8 cellular contexts compared by ENCODE assay signal in the genomic region with DNA sequence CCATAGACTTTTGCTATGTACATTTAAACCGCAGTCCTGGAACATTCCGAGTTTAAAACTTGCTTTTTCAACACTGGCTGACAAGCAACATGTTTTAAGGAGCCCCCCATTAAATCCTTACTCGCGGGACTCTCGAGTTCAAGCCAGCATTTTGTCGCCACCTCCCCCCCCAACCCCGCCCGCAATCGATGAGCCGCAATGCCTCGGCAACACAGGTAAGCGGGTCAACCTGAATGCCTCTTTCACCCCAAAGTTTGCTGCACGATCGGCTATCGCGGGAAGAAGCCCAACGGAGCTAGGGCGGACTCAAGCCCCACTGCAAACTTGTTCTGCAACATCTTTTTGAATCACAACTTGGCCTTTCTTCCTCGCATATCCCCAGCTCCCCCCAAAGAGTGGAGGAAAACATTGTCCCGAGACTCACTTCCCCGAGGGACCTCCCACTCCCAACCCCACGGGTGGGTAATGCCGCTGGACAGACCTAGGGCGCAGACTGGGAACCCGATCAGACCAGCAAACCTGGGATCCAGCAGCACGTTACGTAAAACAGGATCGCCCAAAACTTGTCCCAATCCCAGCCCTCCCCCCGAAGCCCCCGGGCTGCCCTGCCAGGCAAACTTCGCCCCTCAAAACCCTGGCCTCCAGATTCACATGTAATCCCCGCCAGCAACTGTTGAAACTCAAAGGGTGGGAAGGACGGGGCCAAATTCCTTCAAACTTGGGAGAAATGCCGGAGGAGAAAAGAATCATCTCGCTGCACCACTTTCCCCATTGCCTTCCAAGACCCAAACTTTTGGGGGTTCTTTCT. TPM values are rescaled to one million over a fixed set of nuclear protein-coding genes. Genes with fewer than 3 reads are reported as not detected.
DNase-seq lines count a peak whose midpoint lies in the region; ATAC-seq and TF ChIP-seq lines count a peak whose summit lies in the region.

No MANE protein-coding gene starts in this region.

- peak overlapping the region; percentile 99 for H3K9ac ChIP-seq in OCI-LY3 (ENCODE audit: low read length)

- H2AFZ ChIP-seq in OCI-LY3 (ENCODE audit: low read depth, low read length): 0 out of 2 replicates have a peak overlapping the region, but pooled peaks have one; percentile 5

- H3K9me3 ChIP-seq in OCI-LY3 (ENCODE audit: insufficient read depth, low read length) (no peaks in the 10 kb centered on the region), mucosa of descending colon (no peaks in the 10 kb centered on the region), aorta (ENCODE audit: control insufficient read depth, low read length) (no peaks in the 10 kb centered on the region)

- WGBS in aorta, 2 donors: 1% methylated on average over 35 of the region's 35 CpGs

- H3K79me2 ChIP-seq in OCI-LY3 (ENCODE audit: low read length): peaks cover 65% of the 10 kb centered on the region

- peak overlapping the region; percentile 92 for H3K27ac ChIP-seq in OCI-LY3 (ENCODE audit: low read length)
- peak overlapping the region; percentile 86 for H3K27ac ChIP-seq in cingulate gyrus (ENCODE audit: low read depth, low read length)
- H3K27ac ChIP-seq in aorta (ENCODE audit: low read depth in 1 of 2, low read length in 2 of 2): peak overlapping the region; percentile 82 to 83

- no peak for ATAC-seq in mucosa of descending colon
- ATAC-seq in aorta (ENCODE audit: low FRiP score): no peak
- no peak for ATAC-seq in HG02610 (IDR thresholded peaks at IDR 0.05; ENCODE audit: unreplicated experiment)

- TF ChIP-seq CTCF in GM06990 (IDR thresholded peaks at IDR 0.05; ENCODE audit: insufficient read depth, low read length, poor library complexity, severe bottlenecking) (no peak), OCI-LY3 (IDR thresholded peaks at IDR 0.05; ENCODE audit: low read depth, low read length) (no peak), mucosa of descending colon (IDR thresholded peaks at IDR 0.05) (no peak)

- peak; percentile 51 for DNase-seq in GM06990 (ENCODE audit: extremely low read depth, insufficient read length)
- peak in 2 of 3 donors; percentile 51 to 60 for DNase-seq in mucosa of descending colon
- DNase-seq in aorta: peak in 1 of 2 donors; percentile 64
- no peak for DNase-seq in NCI-H774 (lab: John Stamatoyannopoulos, UW)
- DNase-seq in CD1c-positive myeloid dendritic cell (ENCODE audit: extremely low spot score): no peak

- peak overlapping the region; percentile 89 for H3K4me2 ChIP-seq in OCI-LY3 (ENCODE audit: low read length)

- peaks cover 20% of the 10 kb centered on the region for H3K36me3 ChIP-seq in GM06990 (ENCODE audit: control insufficient read depth, insufficient read depth, low read length)
- peaks cover 44% of the 10 kb centered on the region for H3K36me3 ChIP-seq in OCI-LY3 (replicated peaks; ENCODE audit: low read depth, low read length)
- H3K36me3 ChIP-seq in mucosa of descending colon (ENCODE audit: low read depth): no peaks in the 10 kb centered on the region
- H3K36me3 ChIP-seq in aorta (ENCODE audit: control insufficient read depth in 1 of 2, insufficient read depth in 2 of 2, low read length in 1 of 2): peaks cover 0 to 2% of the 10 kb centered on the region in 2 donors

- H3K4me3 ChIP-seq in GM06990 (replicated peaks; ENCODE audit: low read depth, low read length) (peak overlapping the region; percentile 88), OCI-LY3 (ENCODE audit: low read length) (peak overlapping the region; percentile 89), mucosa of descending colon (peak overlapping the region; percentile 76), aorta (ENCODE audit: low read length in 2 of 2) (peak overlapping the region; percentile 73 to 89)

- H3K4me1 ChIP-seq in OCI-LY3 (ENCODE audit: low read length) (peaks cover 53% of the 10 kb centered on the region), mucosa of descending colon (ENCODE audit: low read depth) (peaks cover 13% of the 10 kb centered on the region), aorta (ENCODE audit: control insufficient read depth in 1 of 2, insufficient read depth in 2 of 2, low read length in 2 of 2) (peaks cover 0 to 6% of the 10 kb centered on the region in 2 donors)

- peaks cover 36% of the 10 kb centered on the region for H4K20me1 ChIP-seq in OCI-LY3 (ENCODE audit: insufficient read depth, low read length)

- intact Hi-C loops in mucosa of descending colon (cut with DNase I, micrococcal nuclease) (loop anchor here in 1 of 2 donors (5.0 to 10.0 kb wide), 2 partner anchors 397 to 545 kb away; no protein-coding TSS in a partner anchor), aorta (cut with DNase I) (loop anchor here (2.0 to 5.0 kb wide), 5 partner anchors 165 to 400 kb away; no protein-coding TSS in a partner anchor)

- H3K27me3 ChIP-seq in GM06990 (replicated peaks; ENCODE audit: control insufficient read depth, insufficient read depth, low read length) (no peaks in the 10 kb centered on the region), OCI-LY3 (ENCODE audit: low read depth, low read length) (no peaks in the 10 kb centered on the region), aorta (ENCODE audit: control insufficient read depth in 1 of 2, insufficient read depth in 2 of 2, low read length in 1 of 2) (peaks cover 0 to 2% of the 10 kb centered on the region in 2 donors)

RNA-seq across cellular contexts. Expression of a gene that starts 0.6 kb away (rescaled TPM):
- total RNA-seq in mucosa of descending colon (100 to 1,000 TPM in 2 of 3 donors, 10 to 100 TPM in 1; 79.8 to 472 (median 103) TPM), aorta (100 to 1,000 TPM; 302 to 388 TPM)
- polyA plus RNA-seq in aorta: 10 to 100 TPM; 35.3 to 48.6 TPM

Comparison
In these comparisons a context has a peak if more than half of its experiments do, and no peak if none do; other contexts are left out.
1. DNase-seq: peak in GM06990 (single experiment) and mucosa of descending colon (2 of 3); none in NCI-H774 (single experiment) and CD1c-positive myeloid dendritic cell (single experiment).
2. Peak in every context shown above with its lines, with median percentiles within 50 percentile points of each other: H3K4me3 ChIP-seq and H3K27ac ChIP-seq.